ENCODE assay signal across 16 cellular contexts in the genomic region with DNA sequence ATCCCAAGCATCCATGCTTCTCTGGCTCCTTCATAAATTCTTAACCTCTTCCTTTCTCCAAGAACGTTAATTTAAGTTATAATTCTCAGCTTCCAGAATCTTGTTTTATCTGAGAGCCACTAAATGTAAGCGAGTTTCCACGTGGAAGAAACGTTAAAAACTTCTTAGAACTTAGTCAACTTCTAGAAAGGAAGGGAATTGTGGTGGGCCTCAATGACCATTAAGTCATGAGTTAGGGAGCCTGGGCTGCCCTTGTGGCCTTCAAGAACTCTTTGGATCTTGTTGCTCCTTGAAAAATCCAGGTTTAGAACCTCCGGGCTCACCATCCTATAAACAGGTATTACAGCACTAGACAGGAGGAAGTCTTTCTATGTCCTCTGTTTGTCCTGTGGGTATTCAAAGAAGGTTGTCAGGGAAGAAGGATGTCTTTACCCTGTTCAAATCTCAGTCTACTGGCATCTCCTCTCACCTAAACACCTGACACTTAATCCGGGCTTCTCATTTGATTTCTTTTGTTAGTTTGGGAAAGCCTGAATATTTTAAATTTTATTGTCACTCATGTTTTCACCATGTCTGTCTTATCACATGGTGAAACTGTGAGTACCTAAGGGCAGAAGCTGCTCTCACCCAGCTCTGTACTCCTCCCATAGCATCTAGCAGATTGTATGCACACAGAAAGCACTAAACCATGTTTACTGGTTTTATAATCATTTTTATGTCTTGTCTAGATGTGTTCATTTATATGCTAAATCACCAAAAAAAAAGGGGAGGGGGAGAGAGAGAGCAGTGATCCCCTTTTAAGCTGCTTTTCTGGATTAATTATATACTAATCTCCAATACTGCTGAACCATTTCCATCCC. TPM values are rescaled to one million over a fixed set of nuclear protein-coding genes. Genes with fewer than 3 reads are reported as not detected.
A peak's percentile ranks its signal among the peaks of the same experiment; 100 is the strongest.
DNase-seq lines count a peak whose midpoint lies in the region; ATAC-seq and TF ChIP-seq lines count a peak whose summit lies in the region.
"Had no signal": no experiment of that assay in that cellular context is flagged by ENCODE, and none has a peak within 500 bp of the region (broad histone marks: within the 10 kb centered on the region; RNA-seq: fewer than 3 reads in every experiment).

No MANE protein-coding gene starts in this region.

- no TSS peak for BruUV-seq in MCF 10A (replicated peaks; lab: Mats Ljungman, UMichigan)

- intact Hi-C loops in MCF 10A (cut with micrococcal nuclease): loop anchor here (10.0 kb wide), 1 partner anchor 206 kb away; no protein-coding TSS in a partner anchor
- intact Hi-C loops in tibial artery (cut with DNase I; ENCODE audit: low total_unique reads): loop anchor here (5.0 to 10.0 kb wide), 2 partner anchors 134 to 314 kb away; no protein-coding TSS in a partner anchor

- H3K9me3 ChIP-seq in SK-N-SH (no peaks in the 10 kb centered on the region), tibial artery (no peaks in the 10 kb centered on the region)

- peaks cover 46% of the 10 kb centered on the region for H3F3A ChIP-seq in SK-N-SH (replicated peaks; ENCODE audit: insufficient read depth)

- CTCF ChIA-PET in SK-N-SH (lab: Yijun Ruan, JAX): interaction anchor here (0.6 to 3.0 kb wide), 3 partner anchors 570 to 928 kb away, joined by 4 to 8 read pairs (median 5); a partner anchor contains a TSS
- CTCF ChIA-PET in MCF 10A (lab: Yijun Ruan, JAX): interaction anchor here (0.6 to 1.2 kb wide), 3 partner anchors 109 to 756 kb away, joined by 3 to 6 read pairs (median 3); no protein-coding TSS in a partner anchor

- H3K9ac ChIP-seq in SK-N-SH: peak overlapping the region; percentile 25; the same call in 1 of the 2 replicates

- DNase-seq in SK-N-SH: no peak
- DNase-seq in MCF 10A (ENCODE audit: unreplicated experiment): no peak
- DNase-seq in kidney tubule cell (ENCODE audit: low spot score): peak; percentile 50
- DNase-seq in tibial artery: no peak
- no peak for DNase-seq in NK-92 treated with Interleukin-12 subunit alpha and Interleukin-12 subunit beta, amount 100 ng/mL, for 24 hours (lab: John Stamatoyannopoulos, UW)
- DNase-seq: activated naive CD4-positive, alpha-beta T cell treated with Interleukin-2 at 50 U/mL for 16 hours; COR-L47; Kasumi-1; NCI-H187 treated with DMSO at 0.1 percent for 48 hours; NCI-H69 had no signal

- H3K27me3 ChIP-seq in SK-N-SH (ENCODE audit: insufficient read depth) (no peaks in the 10 kb centered on the region), tibial artery (no peaks in the 10 kb centered on the region)
- H3K27me3 ChIP-seq: cardiac muscle cell had no signal

- H3K27ac ChIP-seq in SK-N-SH (ENCODE audit: low read depth in 2 of 2, low read length in 1 of 2) (peak overlapping the region; percentile 68 to 75), tibial artery (peak overlapping the region; percentile 45 to 50)
- H3K27ac ChIP-seq: 22Rv1, cardiac muscle cell had no signal

- POLR2A ChIA-PET in SK-N-SH (lab: Yijun Ruan, JAX) (no interaction called here), MCF 10A (lab: Yijun Ruan, JAX) (interaction anchor here (0.5 to 9.4 kb wide), 20 partner anchors 12 to 895 kb away, joined by 3 to 106 read pairs (median 4); a partner anchor contains a TSS)

- no peak for TF ChIP-seq POLR2A in GM18505 (IDR thresholded peaks at IDR 0.05; ENCODE audit: borderline replicate concordance, extremely low read depth, insufficient read depth, insufficient read length)

- H3K79me2 ChIP-seq in SK-N-SH (ENCODE audit: insufficient read depth): peaks cover 100% of the 10 kb centered on the region

- 87% methylated on average over 6 of the region's 6 CpGs for WGBS in SK-N-SH (ENCODE audit: low lambda C conversion rate)

- peak overlapping the region; percentile 95; the same call in 1 of the 2 replicates for H3K4me2 ChIP-seq in SK-N-SH

- no peak overlapping the region; a peak in 1 of 4 replicates for H3K4me3 ChIP-seq in SK-N-SH (ENCODE audit: low read depth in 2 of 2, low read length in 1 of 2)
- H3K4me3 ChIP-seq in tibial artery: no peak overlapping the region
- H3K4me3 ChIP-seq: cardiac muscle cell had no signal

- TF ChIP-seq CTCF in SK-N-SH (IDR thresholded peaks at IDR 0.05) (no peak), MCF 10A (IDR thresholded peaks at IDR 0.05; ENCODE audit: unreplicated experiment) (no peak), tibial artery (IDR thresholded peaks at IDR 0.05) (no peak)

- peak overlapping the region; percentile 67 for H3K4me3 Mint-ChIP-seq in MCF 10A (ENCODE audit: unreplicated experiment)

- peaks cover 58% of the 10 kb centered on the region for H3K36me3 Mint-ChIP-seq in MCF 10A (ENCODE audit: insufficient read depth, unreplicated experiment)

- peak overlapping the region; percentile 97 for H3K27ac Mint-ChIP-seq in MCF 10A (ENCODE audit: low read depth, unreplicated experiment)

- no peaks in the 10 kb centered on the region for H3K9me2 ChIP-seq in SK-N-SH

- peaks cover 95% of the 10 kb centered on the region for H4K20me1 ChIP-seq in SK-N-SH (ENCODE audit: insufficient read depth)

- H3K4me1 ChIP-seq in SK-N-SH (ENCODE audit: control insufficient read depth in 1 of 2, insufficient read depth in 2 of 2, low read depth in 1 of 2, low read length in 1 of 2) (peaks cover 47 to 52% of the 10 kb centered on the region in 2 experiments; a peak in 3 of 4 replicates), tibial artery (peaks cover 0 to 85% (median 75%) of the 10 kb centered on the region in 4 donors)

- no peak overlapping the region for H2AFZ ChIP-seq in SK-N-SH (ENCODE audit: low read depth)

- H3K4me1 Mint-ChIP-seq in MCF 10A (ENCODE audit: insufficient read depth, unreplicated experiment): peaks cover 63% of the 10 kb centered on the region

- H3K27me3 Mint-ChIP-seq in MCF 10A (ENCODE audit: insufficient read depth, unreplicated experiment): no peaks in the 10 kb centered on the region

- no peak for ATAC-seq in SK-N-SH treated with all-trans-retinoic acid at 6 μM for 48 hours
- no peak for ATAC-seq in GM18505 (IDR thresholded peaks at IDR 0.05; ENCODE audit: unreplicated experiment)
- no peak for ATAC-seq in HG02759 (IDR thresholded peaks at IDR 0.05; ENCODE audit: unreplicated experiment)
- ATAC-seq: sciatic nerve had no signal

- TF ChIP-seq RAD21 in SK-N-SH (IDR thresholded peaks at IDR 0.05; ENCODE audit: low read length): no peak

- no peak for TF ChIP-seq EP300 in SK-N-SH (IDR thresholded peaks at IDR 0.05; ENCODE audit: borderline replicate concordance in 1 of 2, low read depth in 1 of 2, low read length in 1 of 2)

- no peaks in the 10 kb centered on the region for H3K9me3 Mint-ChIP-seq in MCF 10A (ENCODE audit: unreplicated experiment)

- H3K36me3 ChIP-seq in SK-N-SH (replicated peaks in 1 of 2; ENCODE audit: control insufficient read depth in 1 of 2, insufficient read depth in 2 of 2, low read length in 1 of 2): peaks cover 57 to 70% of the 10 kb centered on the region in 2 experiments
- H3K36me3 ChIP-seq in tibial artery: no peaks in the 10 kb centered on the region
- H3K36me3 ChIP-seq: cardiac muscle cell had no signal

TF ChIP-seq in SK-N-SH, 30 proteins besides CTCF, POLR2A, EP300 and RAD21:
- TF ChIP-seq NRF1 (IDR thresholded peaks at IDR 0.05; ENCODE audit: low read depth, low read length) (no peak), MXI1 (IDR thresholded peaks at IDR 0.05; ENCODE audit: low read depth, low read length) (no peak), TCF12 (IDR thresholded peaks at IDR 0.05) (no peak)
TF ChIP-seq in SK-N-SH: peak in this region for 0.

TF ChIP-seq in SK-N-SH treated with all-trans-retinoic acid at 6 μM for 48 hours, 23 proteins besides CTCF, POLR2A, EP300 and RAD21:
- TF ChIP-seq, protein P1, sequence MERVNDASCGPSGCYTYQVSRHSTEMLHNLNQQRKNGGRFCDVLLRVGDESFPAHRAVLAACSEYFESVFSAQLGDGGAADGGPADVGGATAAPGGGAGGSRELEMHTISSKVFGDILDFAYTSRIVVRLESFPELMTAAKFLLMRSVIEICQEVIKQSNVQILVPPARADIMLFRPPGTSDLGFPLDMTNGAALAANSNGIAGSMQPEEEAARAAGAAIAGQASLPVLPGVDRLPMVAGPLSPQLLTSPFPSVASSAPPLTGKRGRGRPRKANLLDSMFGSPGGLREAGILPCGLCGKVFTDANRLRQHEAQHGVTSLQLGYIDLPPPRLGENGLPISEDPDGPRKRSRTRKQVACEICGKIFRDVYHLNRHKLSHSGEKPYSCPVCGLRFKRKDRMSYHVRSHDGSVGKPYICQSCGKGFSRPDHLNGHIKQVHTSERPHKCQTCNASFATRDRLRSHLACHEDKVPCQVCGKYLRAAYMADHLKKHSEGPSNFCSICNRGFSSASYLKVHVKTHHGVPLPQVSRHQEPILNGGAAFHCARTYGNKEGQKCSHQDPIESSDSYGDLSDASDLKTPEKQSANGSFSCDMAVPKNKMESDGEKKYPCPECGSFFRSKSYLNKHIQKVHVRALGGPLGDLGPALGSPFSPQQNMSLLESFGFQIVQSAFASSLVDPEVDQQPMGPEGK (CRISPR knock-in tag; IDR thresholded peaks at IDR 0.05; ENCODE audit: borderline replicate concordance): no peak
- TF ChIP-seq CSDC2 (CRISPR knock-in tag; IDR thresholded peaks at IDR 0.05) (no peak), ISL1 (CRISPR knock-in tag; IDR thresholded peaks at IDR 0.05) (no peak), ZFP30 (CRISPR knock-in tag; IDR thresholded peaks at IDR 0.05) (no peak)

RNA-seq across cellular contexts. Expression of a gene that starts 6.3 kb away (rescaled TPM):
- 49.7 and 56.7 TPM in 2 replicates for polyA plus RNA-seq in SK-N-SH (2012; rRNA removed)
- 39.1 and 50.9 TPM in 2 replicates for polyA plus RNA-seq in SK-N-SH (2012; cell fraction: cytosol; rRNA removed)
- 55.8 and 82.5 TPM in 2 replicates for polyA plus RNA-seq in SK-N-SH (2012; cell fraction: nucleus; rRNA removed)
- 158 and 182 TPM in 2 replicates for total RNA-seq in MCF 10A (2022)
